In genomic region chr2:118112771-118113334, GRCh38 we compare ENCODE assay signal across 1 cellular context.
TF ChIP-seq lines count a peak whose summit lies in the region.

No MANE protein-coding gene starts in this region.

TF ChIP-seq in HepG2, 621 proteins besides CTCF, POLR2A, EP300 and RAD21 (continued from another document and continues in another):
- peak; percentile 45; the same call in 1 of the 2 replicates for TF ChIP-seq PAXIP1 (CRISPR knock-in tag; conservative IDR thresholded peaks at IDR 0.05)
- no peak for TF ChIP-seq ZNF264 (CRISPR knock-in tag; IDR thresholded peaks at IDR 0.05)
- TF ChIP-seq HNF4G (IDR thresholded peaks at IDR 0.05; ENCODE audit: borderline replicate concordance, low read depth, low read length), result 0 out of 2 replicates have a peak, but pooled peaks have one; percentile 22
- no peak for TF ChIP-seq HNF4G (CRISPR knock-in tag; IDR thresholded peaks at IDR 0.05; ENCODE audit: borderline replicate concordance, low read depth)
- no peak for TF ChIP-seq ZNF549 (CRISPR knock-in tag; IDR thresholded peaks at IDR 0.05)
- TF ChIP-seq ZSCAN31 (CRISPR knock-in tag; IDR thresholded peaks at IDR 0.05; ENCODE audit: low read depth), result no peak
- no peak for TF ChIP-seq GATAD2A (CRISPR knock-in tag; IDR thresholded peaks at IDR 0.05)
- TF ChIP-seq SP5 (CRISPR knock-in tag; IDR thresholded peaks at IDR 0.05; ENCODE audit: borderline replicate concordance, low read depth), result no peak
- no peak for TF ChIP-seq ZNF737 (CRISPR knock-in tag; IDR thresholded peaks at IDR 0.05; ENCODE audit: borderline replicate concordance)
- no peak for TF ChIP-seq ZNF564 (CRISPR knock-in tag; IDR thresholded peaks at IDR 0.05)
- TF ChIP-seq ZFP1 (CRISPR knock-in tag; IDR thresholded peaks at IDR 0.05), result no peak
- 0 out of 2 replicates have a peak, but pooled peaks have one; percentile 34 for TF ChIP-seq ARID2 (CRISPR knock-in tag; IDR thresholded peaks at IDR 0.05; ENCODE audit: borderline replicate concordance)
- TF ChIP-seq ETV6 (CRISPR knock-in tag; conservative IDR thresholded peaks at IDR 0.05), result no peak
- no peak for TF ChIP-seq ZNF136 (CRISPR knock-in tag; IDR thresholded peaks at IDR 0.05; ENCODE audit: low read depth)
- TF ChIP-seq ZNF34 (CRISPR knock-in tag; IDR thresholded peaks at IDR 0.05; ENCODE audit: borderline replicate concordance), result no peak
- TF ChIP-seq ZNF441 (CRISPR knock-in tag; IDR thresholded peaks at IDR 0.05; ENCODE audit: borderline replicate concordance), result 0 out of 2 replicates have a peak, but pooled peaks have one; percentile 13
- no peak for TF ChIP-seq ZNF615 (CRISPR knock-in tag; IDR thresholded peaks at IDR 0.05; ENCODE audit: borderline replicate concordance)
- no peak for TF ChIP-seq PHF20 (CRISPR knock-in tag; IDR thresholded peaks at IDR 0.05)
- TF ChIP-seq FOXM1 (CRISPR knock-in tag; IDR thresholded peaks at IDR 0.05), result no peak
- no peak for TF ChIP-seq CENPX (CRISPR knock-in tag; IDR thresholded peaks at IDR 0.05)
- TF ChIP-seq ZNF781 (CRISPR knock-in tag; IDR thresholded peaks at IDR 0.05; ENCODE audit: borderline replicate concordance, not compliant biosample characterization), result no peak
- no peak for TF ChIP-seq ZNF160 (CRISPR knock-in tag; IDR thresholded peaks at IDR 0.05)
- no peak for TF ChIP-seq E2F5 (CRISPR knock-in tag; conservative IDR thresholded peaks at IDR 0.05)
- TF ChIP-seq ZNF574 (CRISPR knock-in tag; IDR thresholded peaks at IDR 0.05), result no peak
- TF ChIP-seq MTF2 (CRISPR knock-in tag; IDR thresholded peaks at IDR 0.05; ENCODE audit: borderline replicate concordance), result no peak
- TF ChIP-seq POGZ (CRISPR knock-in tag; IDR thresholded peaks at IDR 0.05), result 0 out of 2 replicates have a peak, but pooled peaks have one; percentile 33
- TF ChIP-seq ZNF382 (CRISPR knock-in tag; IDR thresholded peaks at IDR 0.05; ENCODE audit: borderline replicate concordance), result no peak
- TF ChIP-seq ZNF12 (CRISPR knock-in tag; IDR thresholded peaks at IDR 0.05), result no peak
- no peak for TF ChIP-seq ZEB1 (IDR thresholded peaks at IDR 0.05; ENCODE audit: insufficient replicate concordance, low read depth)
- no peak for TF ChIP-seq ZNF121 (CRISPR knock-in tag; IDR thresholded peaks at IDR 0.05)
- no peak for TF ChIP-seq PTBP1 (IDR thresholded peaks at IDR 0.05; ENCODE audit: low read depth, low read length, poor library complexity, severe bottlenecking)
- no peak for TF ChIP-seq ZBTB2 (CRISPR knock-in tag; IDR thresholded peaks at IDR 0.05; ENCODE audit: low read depth)
- no peak for TF ChIP-seq RORA (CRISPR knock-in tag; IDR thresholded peaks at IDR 0.05)
- no peak for TF ChIP-seq HNF1B (CRISPR knock-in tag; IDR thresholded peaks at IDR 0.05)
- TF ChIP-seq SAP130 (CRISPR knock-in tag; IDR thresholded peaks at IDR 0.05; ENCODE audit: low read depth), result peak; percentile 46
- 0 out of 2 replicates have a peak, but pooled peaks have one; percentile 21 for TF ChIP-seq ZNF232 (CRISPR knock-in tag; IDR thresholded peaks at IDR 0.05; ENCODE audit: borderline replicate concordance)
- peak; percentile 99 for TF ChIP-seq RBM22 (optimal IDR thresholded peaks at IDR 0.05; ENCODE audit: low read length)
- no peak for TF ChIP-seq CBX1 (IDR thresholded peaks at IDR 0.05; ENCODE audit: low read depth)
- no peak for TF ChIP-seq SIN3B (IDR thresholded peaks at IDR 0.05; ENCODE audit: low read length)
- TF ChIP-seq EHMT2 (IDR thresholded peaks at IDR 0.05; ENCODE audit: borderline replicate concordance, low read depth, low read length), result no peak
- no peak for TF ChIP-seq HNRNPL (IDR thresholded peaks at IDR 0.05; ENCODE audit: low read depth, low read length)
- TF ChIP-seq JUNB (CRISPR knock-in tag; IDR thresholded peaks at IDR 0.05; ENCODE audit: borderline replicate concordance), result no peak
- no peak for TF ChIP-seq ZBTB10 (CRISPR knock-in tag; IDR thresholded peaks at IDR 0.05; ENCODE audit: borderline replicate concordance)
- TF ChIP-seq ZNF841 (CRISPR knock-in tag; IDR thresholded peaks at IDR 0.05; ENCODE audit: borderline replicate concordance), result no peak
- no peak for TF ChIP-seq HES4 (CRISPR knock-in tag; IDR thresholded peaks at IDR 0.05; ENCODE audit: borderline replicate concordance)
- no peak for TF ChIP-seq CENPBD1 (CRISPR knock-in tag; IDR thresholded peaks at IDR 0.05; ENCODE audit: borderline replicate concordance, low read depth)
- TF ChIP-seq ZNF513 (CRISPR knock-in tag; conservative IDR thresholded peaks at IDR 0.05), result no peak
- no peak for TF ChIP-seq ZHX1 (CRISPR knock-in tag; IDR thresholded peaks at IDR 0.05; ENCODE audit: low read depth)
- TF ChIP-seq DMAP1 (CRISPR knock-in tag; IDR thresholded peaks at IDR 0.05), result no peak
- 0 out of 2 replicates have a peak, but pooled peaks have one; percentile 17 for TF ChIP-seq ZNF816 (CRISPR knock-in tag; IDR thresholded peaks at IDR 0.05; ENCODE audit: borderline replicate concordance)
- 0 out of 2 replicates have a peak, but pooled peaks have one; percentile 33 for TF ChIP-seq SMAD3 (CRISPR knock-in tag; IDR thresholded peaks at IDR 0.05)
- TF ChIP-seq EEA1 (CRISPR knock-in tag; IDR thresholded peaks at IDR 0.05; ENCODE audit: borderline replicate concordance), result no peak
